ENCODE assay signal across 1 cellular context in the genomic region with DNA sequence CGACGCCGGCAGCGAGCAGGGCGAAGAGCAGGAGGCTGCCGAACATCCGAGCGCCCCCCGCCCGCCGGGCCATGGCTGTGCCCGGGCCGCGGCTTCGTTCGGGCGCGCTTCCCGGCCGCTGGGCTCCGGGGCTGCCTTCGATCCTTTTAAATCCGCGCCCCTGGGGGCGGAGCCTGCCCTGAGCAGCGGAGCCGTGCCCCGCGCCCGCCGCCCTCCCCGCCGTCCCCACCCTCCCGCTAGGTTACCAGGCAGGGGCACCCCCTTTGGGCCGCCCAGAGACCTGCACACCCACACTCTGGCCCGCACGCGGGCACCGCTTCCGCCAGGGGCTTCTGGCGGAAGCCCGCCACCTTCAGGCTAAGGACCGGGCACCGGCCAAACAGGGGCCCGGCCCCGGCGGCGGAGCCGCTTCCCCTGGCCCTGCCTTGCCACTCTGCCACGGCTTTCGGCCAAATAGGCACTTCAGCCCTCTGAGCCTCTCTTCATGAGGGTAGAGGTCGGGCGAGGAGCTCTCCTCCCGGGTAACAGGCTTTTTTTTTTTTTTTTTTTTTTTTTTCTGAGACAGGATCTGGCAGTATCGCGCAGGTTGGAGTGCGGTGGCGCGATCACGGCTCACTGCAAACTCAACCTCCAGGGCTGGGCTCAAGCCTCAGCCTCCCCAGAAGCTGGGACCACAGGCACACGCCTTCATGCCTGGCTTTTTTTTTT.
A peak's percentile ranks its signal among the peaks of the same experiment; 100 is the strongest.
TF ChIP-seq lines count a peak whose summit lies in the region.

A gene with protein sequence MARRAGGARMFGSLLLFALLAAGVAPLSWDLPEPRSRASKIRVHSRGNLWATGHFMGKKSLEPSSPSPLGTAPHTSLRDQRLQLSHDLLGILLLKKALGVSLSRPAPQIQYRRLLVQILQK (minus strand): TSS at position 120 of the 708 bp plus-strand sequence. CDS start 47 bp downstream, at position 73.

TF ChIP-seq in HepG2, 621 proteins besides CTCF, POLR2A, EP300 and RAD21 (continued from another document and continues in another):
- TF ChIP-seq SATB2 (CRISPR knock-in tag; IDR thresholded peaks at IDR 0.05), result no peak
- TF ChIP-seq, protein P1, sequence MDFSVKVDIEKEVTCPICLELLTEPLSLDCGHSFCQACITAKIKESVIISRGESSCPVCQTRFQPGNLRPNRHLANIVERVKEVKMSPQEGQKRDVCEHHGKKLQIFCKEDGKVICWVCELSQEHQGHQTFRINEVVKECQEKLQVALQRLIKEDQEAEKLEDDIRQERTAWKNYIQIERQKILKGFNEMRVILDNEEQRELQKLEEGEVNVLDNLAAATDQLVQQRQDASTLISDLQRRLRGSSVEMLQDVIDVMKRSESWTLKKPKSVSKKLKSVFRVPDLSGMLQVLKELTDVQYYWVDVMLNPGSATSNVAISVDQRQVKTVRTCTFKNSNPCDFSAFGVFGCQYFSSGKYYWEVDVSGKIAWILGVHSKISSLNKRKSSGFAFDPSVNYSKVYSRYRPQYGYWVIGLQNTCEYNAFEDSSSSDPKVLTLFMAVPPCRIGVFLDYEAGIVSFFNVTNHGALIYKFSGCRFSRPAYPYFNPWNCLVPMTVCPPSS (IDR thresholded peaks at IDR 0.05), result no peak
- no peak for TF ChIP-seq ZSCAN30 (CRISPR knock-in tag; IDR thresholded peaks at IDR 0.05)
- no peak for TF ChIP-seq ZBTB7A (CRISPR knock-in tag; IDR thresholded peaks at IDR 0.05)
- no peak for TF ChIP-seq ADNP (CRISPR knock-in tag; IDR thresholded peaks at IDR 0.05)
- TF ChIP-seq SOX6 (IDR thresholded peaks at IDR 0.05), result no peak
- TF ChIP-seq SOX6 (CRISPR knock-in tag; IDR thresholded peaks at IDR 0.05), result peak; percentile 38; the same call in 1 of the 2 replicates
- no peak for TF ChIP-seq ZFP36L2 (CRISPR knock-in tag; IDR thresholded peaks at IDR 0.05)
- no peak for TF ChIP-seq ZNF557 (CRISPR knock-in tag; IDR thresholded peaks at IDR 0.05)
- no peak for TF ChIP-seq HNF4G (IDR thresholded peaks at IDR 0.05; ENCODE audit: borderline replicate concordance, low read depth, low read length)
- no peak for TF ChIP-seq HNF4G (CRISPR knock-in tag; IDR thresholded peaks at IDR 0.05; ENCODE audit: borderline replicate concordance, low read depth)
- TF ChIP-seq YEATS2 (CRISPR knock-in tag; IDR thresholded peaks at IDR 0.05; ENCODE audit: borderline replicate concordance), result peak; percentile 34; the same call in 1 of the 2 replicates
- TF ChIP-seq HMGA1 (CRISPR knock-in tag; conservative IDR thresholded peaks at IDR 0.05), result no peak
- peak; percentile 49 for TF ChIP-seq ZFY (CRISPR knock-in tag; IDR thresholded peaks at IDR 0.05)
- no peak for TF ChIP-seq HOXA9 (CRISPR knock-in tag; IDR thresholded peaks at IDR 0.05; ENCODE audit: borderline replicate concordance)
- no peak for TF ChIP-seq ZNF550 (CRISPR knock-in tag; IDR thresholded peaks at IDR 0.05; ENCODE audit: borderline replicate concordance)
- TF ChIP-seq ZNF256 (CRISPR knock-in tag; conservative IDR thresholded peaks at IDR 0.05), result no peak
- TF ChIP-seq PCBP1 (IDR thresholded peaks at IDR 0.05; ENCODE audit: borderline replicate concordance, low read depth, low read length), result no peak
- no peak for TF ChIP-seq ZNF713 (CRISPR knock-in tag; IDR thresholded peaks at IDR 0.05)
- no peak for TF ChIP-seq WIZ (CRISPR knock-in tag; IDR thresholded peaks at IDR 0.05)
- TF ChIP-seq, protein P2, sequence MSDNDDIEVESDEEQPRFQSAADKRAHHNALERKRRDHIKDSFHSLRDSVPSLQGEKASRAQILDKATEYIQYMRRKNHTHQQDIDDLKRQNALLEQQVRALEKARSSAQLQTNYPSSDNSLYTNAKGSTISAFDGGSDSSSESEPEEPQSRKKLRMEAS (IDR thresholded peaks at IDR 0.05), result peak; percentile 60; the same call in 1 of the 2 replicates
- TF ChIP-seq, protein P3, sequence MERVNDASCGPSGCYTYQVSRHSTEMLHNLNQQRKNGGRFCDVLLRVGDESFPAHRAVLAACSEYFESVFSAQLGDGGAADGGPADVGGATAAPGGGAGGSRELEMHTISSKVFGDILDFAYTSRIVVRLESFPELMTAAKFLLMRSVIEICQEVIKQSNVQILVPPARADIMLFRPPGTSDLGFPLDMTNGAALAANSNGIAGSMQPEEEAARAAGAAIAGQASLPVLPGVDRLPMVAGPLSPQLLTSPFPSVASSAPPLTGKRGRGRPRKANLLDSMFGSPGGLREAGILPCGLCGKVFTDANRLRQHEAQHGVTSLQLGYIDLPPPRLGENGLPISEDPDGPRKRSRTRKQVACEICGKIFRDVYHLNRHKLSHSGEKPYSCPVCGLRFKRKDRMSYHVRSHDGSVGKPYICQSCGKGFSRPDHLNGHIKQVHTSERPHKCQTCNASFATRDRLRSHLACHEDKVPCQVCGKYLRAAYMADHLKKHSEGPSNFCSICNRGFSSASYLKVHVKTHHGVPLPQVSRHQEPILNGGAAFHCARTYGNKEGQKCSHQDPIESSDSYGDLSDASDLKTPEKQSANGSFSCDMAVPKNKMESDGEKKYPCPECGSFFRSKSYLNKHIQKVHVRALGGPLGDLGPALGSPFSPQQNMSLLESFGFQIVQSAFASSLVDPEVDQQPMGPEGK (CRISPR knock-in tag; IDR thresholded peaks at IDR 0.05), result peak; percentile 60
- TF ChIP-seq ZNF331 (CRISPR knock-in tag; IDR thresholded peaks at IDR 0.05), result no peak; the same call in 1 of the 2 replicates
- TF ChIP-seq, protein P4, sequence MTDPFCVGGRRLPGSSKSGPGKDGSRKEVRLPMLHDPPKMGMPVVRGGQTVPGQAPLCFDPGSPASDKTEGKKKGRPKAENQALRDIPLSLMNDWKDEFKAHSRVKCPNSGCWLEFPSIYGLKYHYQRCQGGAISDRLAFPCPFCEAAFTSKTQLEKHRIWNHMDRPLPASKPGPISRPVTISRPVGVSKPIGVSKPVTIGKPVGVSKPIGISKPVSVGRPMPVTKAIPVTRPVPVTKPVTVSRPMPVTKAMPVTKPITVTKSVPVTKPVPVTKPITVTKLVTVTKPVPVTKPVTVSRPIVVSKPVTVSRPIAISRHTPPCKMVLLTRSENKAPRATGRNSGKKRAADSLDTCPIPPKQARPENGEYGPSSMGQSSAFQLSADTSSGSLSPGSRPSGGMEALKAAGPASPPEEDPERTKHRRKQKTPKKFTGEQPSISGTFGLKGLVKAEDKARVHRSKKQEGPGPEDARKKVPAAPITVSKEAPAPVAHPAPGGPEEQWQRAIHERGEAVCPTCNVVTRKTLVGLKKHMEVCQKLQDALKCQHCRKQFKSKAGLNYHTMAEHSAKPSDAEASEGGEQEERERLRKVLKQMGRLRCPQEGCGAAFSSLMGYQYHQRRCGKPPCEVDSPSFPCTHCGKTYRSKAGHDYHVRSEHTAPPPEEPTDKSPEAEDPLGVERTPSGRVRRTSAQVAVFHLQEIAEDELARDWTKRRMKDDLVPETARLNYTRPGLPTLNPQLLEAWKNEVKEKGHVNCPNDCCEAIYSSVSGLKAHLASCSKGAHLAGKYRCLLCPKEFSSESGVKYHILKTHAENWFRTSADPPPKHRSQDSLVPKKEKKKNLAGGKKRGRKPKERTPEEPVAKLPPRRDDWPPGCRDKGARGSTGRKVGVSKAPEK (CRISPR knock-in tag; IDR thresholded peaks at IDR 0.05; ENCODE audit: borderline replicate concordance), result no peak
- TF ChIP-seq NCOA1 (CRISPR knock-in tag; IDR thresholded peaks at IDR 0.05), result no peak
- TF ChIP-seq SETDB1 (CRISPR knock-in tag; IDR thresholded peaks at IDR 0.05; ENCODE audit: borderline replicate concordance), result no peak
- no peak for TF ChIP-seq ZNF337 (CRISPR knock-in tag; IDR thresholded peaks at IDR 0.05; ENCODE audit: borderline replicate concordance, low read depth)
- TF ChIP-seq FOXC1 (CRISPR knock-in tag; IDR thresholded peaks at IDR 0.05; ENCODE audit: borderline replicate concordance), result no peak
- no peak for TF ChIP-seq SP5 (CRISPR knock-in tag; IDR thresholded peaks at IDR 0.05; ENCODE audit: borderline replicate concordance, low read depth)
- no peak for TF ChIP-seq ZNF782 (CRISPR knock-in tag; IDR thresholded peaks at IDR 0.05; ENCODE audit: borderline replicate concordance)
- TF ChIP-seq, protein P5, sequence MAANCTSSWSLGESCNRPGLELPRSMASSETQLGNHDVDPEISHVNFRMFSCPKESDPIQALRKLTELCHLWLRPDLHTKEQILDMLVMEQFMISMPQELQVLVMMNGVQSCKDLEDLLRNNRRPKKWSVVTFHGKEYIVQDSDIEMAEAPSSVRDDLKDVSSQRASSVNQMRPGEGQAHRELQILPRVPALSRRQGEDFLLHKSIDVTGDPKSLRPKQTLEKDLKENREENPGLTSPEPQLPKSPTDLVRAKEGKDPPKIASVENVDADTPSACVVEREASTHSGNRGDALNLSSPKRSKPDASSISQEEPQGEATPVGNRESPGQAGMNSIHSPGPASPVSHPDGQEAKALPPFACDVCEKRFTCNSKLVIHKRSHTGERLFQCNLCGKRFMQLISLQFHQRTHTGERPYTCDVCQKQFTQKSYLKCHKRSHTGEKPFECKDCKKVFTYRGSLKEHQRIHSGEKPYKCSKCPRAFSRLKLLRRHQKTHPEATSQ (CRISPR knock-in tag; IDR thresholded peaks at IDR 0.05; ENCODE audit: borderline replicate concordance), result no peak
- TF ChIP-seq, protein P6, sequence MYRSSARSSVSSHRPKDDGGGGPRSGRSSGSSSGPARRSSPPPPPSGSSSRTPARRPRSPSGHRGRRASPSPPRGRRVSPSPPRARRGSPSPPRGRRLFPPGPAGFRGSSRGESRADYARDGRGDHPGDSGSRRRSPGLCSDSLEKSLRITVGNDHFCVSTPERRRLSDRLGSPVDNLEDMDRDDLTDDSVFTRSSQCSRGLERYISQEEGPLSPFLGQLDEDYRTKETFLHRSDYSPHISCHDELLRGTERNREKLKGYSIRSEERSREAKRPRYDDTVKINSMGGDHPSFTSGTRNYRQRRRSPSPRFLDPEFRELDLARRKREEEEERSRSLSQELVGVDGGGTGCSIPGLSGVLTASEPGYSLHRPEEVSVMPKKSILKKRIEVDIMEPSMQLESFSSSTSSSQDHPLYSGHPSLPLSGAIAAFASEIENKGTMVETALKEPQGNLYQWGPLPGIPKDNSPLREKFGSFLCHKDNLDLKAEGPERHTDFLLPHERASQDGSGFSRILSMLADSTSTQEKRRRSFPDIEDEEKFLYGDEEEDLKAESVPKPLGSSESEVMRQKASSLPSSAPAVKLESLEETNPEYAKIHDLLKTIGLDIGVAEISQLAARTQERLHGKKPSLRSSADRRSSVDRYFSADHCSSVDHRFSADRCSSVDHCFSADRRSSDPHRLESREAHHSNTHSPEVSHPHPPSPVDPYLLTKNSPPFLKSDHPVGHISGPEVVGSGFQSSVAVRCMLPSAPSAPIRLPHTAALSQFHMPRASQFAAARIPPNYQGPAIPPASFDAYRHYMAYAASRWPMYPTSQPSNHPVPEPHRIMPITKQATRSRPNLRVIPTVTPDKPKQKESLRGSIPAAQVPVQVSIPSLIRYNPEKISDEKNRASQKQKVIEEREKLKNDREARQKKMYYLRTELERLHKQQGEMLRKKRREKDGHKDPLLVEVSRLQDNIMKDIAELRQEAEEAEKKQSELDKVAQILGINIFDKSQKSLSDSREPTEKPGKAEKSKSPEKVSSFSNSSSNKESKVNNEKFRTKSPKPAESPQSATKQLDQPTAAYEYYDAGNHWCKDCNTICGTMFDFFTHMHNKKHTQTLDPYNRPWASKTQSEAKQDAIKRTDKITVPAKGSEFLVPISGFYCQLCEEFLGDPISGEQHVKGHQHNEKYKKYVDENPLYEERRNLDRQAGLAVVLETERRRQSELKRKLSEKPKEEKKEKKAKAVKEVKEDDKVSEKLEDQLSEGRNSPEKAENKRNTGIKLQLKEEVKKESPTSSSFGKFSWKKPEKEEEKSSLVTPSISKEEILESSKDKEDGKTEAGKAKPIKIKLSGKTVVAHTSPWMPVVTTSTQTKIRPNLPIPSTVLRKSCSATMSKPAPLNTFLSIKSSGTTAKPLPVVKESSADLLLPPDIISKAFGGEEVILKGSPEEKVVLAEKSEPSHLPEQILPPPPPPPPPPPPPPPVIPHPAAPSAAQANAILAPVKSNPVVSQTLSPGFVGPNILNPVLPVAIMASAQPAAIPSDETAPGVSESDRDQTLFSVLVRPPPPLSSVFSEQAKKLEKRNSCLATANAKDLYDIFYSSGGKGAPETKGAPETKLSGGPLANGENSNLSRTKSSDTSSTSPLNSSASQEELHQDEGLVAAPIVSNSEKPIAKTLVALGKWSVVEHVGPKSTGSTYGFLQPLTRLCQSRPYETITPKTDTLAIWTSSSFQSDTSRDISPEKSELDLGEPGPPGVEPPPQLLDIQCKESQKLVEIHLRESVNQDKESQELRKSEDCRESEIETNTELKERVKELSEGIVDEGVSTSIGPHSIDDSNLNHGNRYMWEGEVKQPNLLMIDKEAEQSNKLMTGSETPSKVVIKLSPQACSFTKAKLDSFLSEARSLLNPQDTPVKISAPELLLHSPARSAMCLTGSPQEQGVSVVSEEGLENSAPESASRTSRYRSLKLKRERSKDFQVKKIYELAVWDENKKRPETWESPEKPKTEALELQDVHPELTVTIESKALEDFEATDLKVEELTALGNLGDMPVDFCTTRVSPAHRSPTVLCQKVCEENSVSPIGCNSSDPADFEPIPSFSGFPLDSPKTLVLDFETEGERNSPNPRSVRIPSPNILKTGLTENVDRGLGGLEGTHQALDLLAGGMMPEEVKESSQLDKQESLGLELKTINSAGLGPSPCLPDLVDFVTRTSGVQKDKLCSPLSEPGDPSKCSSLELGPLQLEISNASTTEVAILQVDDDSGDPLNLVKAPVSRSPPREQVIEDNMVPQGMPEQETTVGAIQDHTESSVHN (CRISPR knock-in tag; IDR thresholded peaks at IDR 0.05), result no peak
- no peak for TF ChIP-seq FOSL1 (CRISPR knock-in tag; IDR thresholded peaks at IDR 0.05; ENCODE audit: borderline replicate concordance)
- TF ChIP-seq ZSCAN31 (CRISPR knock-in tag; IDR thresholded peaks at IDR 0.05; ENCODE audit: low read depth), result no peak
- TF ChIP-seq SRY (CRISPR knock-in tag; IDR thresholded peaks at IDR 0.05), result no peak
- TF ChIP-seq ZFAT (CRISPR knock-in tag; conservative IDR thresholded peaks at IDR 0.05), result no peak
- TF ChIP-seq, protein P7, sequence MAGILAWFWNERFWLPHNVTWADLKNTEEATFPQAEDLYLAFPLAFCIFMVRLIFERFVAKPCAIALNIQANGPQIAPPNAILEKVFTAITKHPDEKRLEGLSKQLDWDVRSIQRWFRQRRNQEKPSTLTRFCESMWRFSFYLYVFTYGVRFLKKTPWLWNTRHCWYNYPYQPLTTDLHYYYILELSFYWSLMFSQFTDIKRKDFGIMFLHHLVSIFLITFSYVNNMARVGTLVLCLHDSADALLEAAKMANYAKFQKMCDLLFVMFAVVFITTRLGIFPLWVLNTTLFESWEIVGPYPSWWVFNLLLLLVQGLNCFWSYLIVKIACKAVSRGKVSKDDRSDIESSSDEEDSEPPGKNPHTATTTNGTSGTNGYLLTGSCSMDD (CRISPR knock-in tag; IDR thresholded peaks at IDR 0.05), result no peak
- TF ChIP-seq, protein P8, sequence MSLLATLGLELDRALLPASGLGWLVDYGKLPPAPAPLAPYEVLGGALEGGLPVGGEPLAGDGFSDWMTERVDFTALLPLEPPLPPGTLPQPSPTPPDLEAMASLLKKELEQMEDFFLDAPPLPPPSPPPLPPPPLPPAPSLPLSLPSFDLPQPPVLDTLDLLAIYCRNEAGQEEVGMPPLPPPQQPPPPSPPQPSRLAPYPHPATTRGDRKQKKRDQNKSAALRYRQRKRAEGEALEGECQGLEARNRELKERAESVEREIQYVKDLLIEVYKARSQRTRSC (CRISPR knock-in tag; IDR thresholded peaks at IDR 0.05; ENCODE audit: low read depth), result no peak
- no peak for TF ChIP-seq SP140L (CRISPR knock-in tag; IDR thresholded peaks at IDR 0.05; ENCODE audit: borderline replicate concordance)
- no peak for TF ChIP-seq MAFF (IDR thresholded peaks at IDR 0.05; ENCODE audit: low read depth, low read length)
- no peak for TF ChIP-seq RELA (CRISPR knock-in tag; IDR thresholded peaks at IDR 0.05)
- no peak for TF ChIP-seq ARNTL (CRISPR knock-in tag; IDR thresholded peaks at IDR 0.05)
